In genomic region chr12:41190360-41190759, GRCh38 we compare ENCODE assay signal across 8 cellular contexts. TPM values are rescaled to one million over a fixed set of nuclear protein-coding genes. Genes with fewer than 3 reads are reported as not detected.
DNase-seq lines count a peak whose midpoint lies in the region; ATAC-seq and TF ChIP-seq lines count a peak whose summit lies in the region.

No MANE protein-coding gene starts in this region.

- H3K9me3 ChIP-seq in HAP-1 (no peaks in the 10 kb centered on the region), OCI-LY1 (ENCODE audit: low read length) (no peaks in the 10 kb centered on the region), smooth muscle cell (replicated peaks; ENCODE audit: low read depth) (no peaks in the 10 kb centered on the region)

- H3K4me2 ChIP-seq in OCI-LY1 (ENCODE audit: low read length): no peak overlapping the region
- H3K4me2 ChIP-seq in smooth muscle cell: peak overlapping the region; percentile 82

- H3K9me2 ChIP-seq in OCI-LY1 (ENCODE audit: low read depth, low read length): no peaks in the 10 kb centered on the region

- H3K27me3 ChIP-seq in HAP-1 (ENCODE audit: low read depth) (peaks cover 41% of the 10 kb centered on the region), OCI-LY1 (ENCODE audit: insufficient read depth, low read length) (no peaks in the 10 kb centered on the region), foreskin keratinocyte (peaks cover 55% of the 10 kb centered on the region), smooth muscle cell (ENCODE audit: low read depth) (peaks cover 80% of the 10 kb centered on the region)

- H3K27ac ChIP-seq in OCI-LY1 (ENCODE audit: low read depth, low read length, poor library complexity, severe bottlenecking) (no peak overlapping the region), foreskin keratinocyte (no peak overlapping the region), smooth muscle cell (ENCODE audit: low read depth) (no peak overlapping the region)

- ATAC-seq in foreskin keratinocyte (peak; percentile 48), HG03135 (IDR thresholded peaks at IDR 0.05; ENCODE audit: unreplicated experiment) (no peak), GM18907 (IDR thresholded peaks at IDR 0.05; ENCODE audit: unreplicated experiment) (no peak), HG03342 (IDR thresholded peaks at IDR 0.05; ENCODE audit: unreplicated experiment) (no peak)

- in situ Hi-C loops in HAP-1 (cut with MboI; ENCODE audit: low sequenced_read_pairs): no loop called here

- H3K36me3 ChIP-seq in HAP-1 (replicated peaks): no peaks in the 10 kb centered on the region
- H3K36me3 ChIP-seq in OCI-LY1 (ENCODE audit: insufficient read depth, low read length): no peaks in the 10 kb centered on the region
- H3K36me3 ChIP-seq in smooth muscle cell (ENCODE audit: low read depth): no peaks in the 10 kb centered on the region

- H3F3A ChIP-seq in OCI-LY1 (ENCODE audit: insufficient read depth, low read length) (no peaks in the 10 kb centered on the region; the same call in 1 of the 2 replicates), smooth muscle cell (ENCODE audit: low read depth) (no peaks in the 10 kb centered on the region)

- TF ChIP-seq CTCF in OCI-LY1 (IDR thresholded peaks at IDR 0.05; ENCODE audit: low read length) (peak; percentile 17; the same call in 1 of the 2 replicates), foreskin keratinocyte (conservative IDR thresholded peaks at IDR 0.05) (peak; percentile 66), smooth muscle cell (IDR thresholded peaks at IDR 0.05; ENCODE audit: borderline replicate concordance, insufficient read depth, poor library complexity, severe bottlenecking) (peak; percentile 41)

- DNase-seq in HAP-1 (ENCODE audit: low spot score in 2 of 2): peak; percentile 6 to 27
- peak; percentile 22 to 43 for DNase-seq in foreskin keratinocyte
- no peak for DNase-seq in smooth muscle cell (lab: John Stamatoyannopoulos, UW; ENCODE audit: unreplicated experiment)
- no peak for DNase-seq in activated effector memory CD4-positive, alpha-beta T cell treated with anti-CD3 and anti-CD28 coated beads, Interleukin-2, amount 50 U/mL, for 16 hours

- H3K9ac ChIP-seq in OCI-LY1 (ENCODE audit: low read length) (no peak overlapping the region), smooth muscle cell (ENCODE audit: low read depth) (no peak overlapping the region)

- H2AFZ ChIP-seq in OCI-LY1 (ENCODE audit: low read length) (no peak overlapping the region), smooth muscle cell (ENCODE audit: low read depth) (no peak overlapping the region)

- H3K4me3 ChIP-seq in HAP-1 (no peak overlapping the region), OCI-LY1 (ENCODE audit: low read depth, low read length, poor library complexity, severe bottlenecking) (no peak overlapping the region), smooth muscle cell (peak overlapping the region; percentile 42)

- H3K4me1 ChIP-seq in HAP-1 (no peaks in the 10 kb centered on the region), OCI-LY1 (ENCODE audit: insufficient read depth, low read length, severe bottlenecking) (no peaks in the 10 kb centered on the region), foreskin keratinocyte (no peaks in the 10 kb centered on the region), smooth muscle cell (ENCODE audit: low read depth) (peaks cover 12% of the 10 kb centered on the region)

- no peaks in the 10 kb centered on the region for H3K79me2 ChIP-seq in OCI-LY1 (ENCODE audit: insufficient read depth, low read length)
- no peaks in the 10 kb centered on the region for H3K79me2 ChIP-seq in smooth muscle cell (ENCODE audit: low read depth)

- no peaks in the 10 kb centered on the region for H4K20me1 ChIP-seq in OCI-LY1 (ENCODE audit: insufficient read depth, low read length)
- no peaks in the 10 kb centered on the region for H4K20me1 ChIP-seq in smooth muscle cell (ENCODE audit: low read depth)

- 37% methylated on average over 4 of the region's 4 CpGs for WGBS in smooth muscle cell (ENCODE audit: low lambda C conversion rate)

RNA-seq across cellular contexts. Expression of gene PDZRN4, which starts 2.2 kb away (rescaled TPM):
- total RNA-seq in foreskin keratinocyte (not detected in 2 replicates), smooth muscle cell (5.4 and 8.3 TPM in 2 replicates)
- polyA plus RNA-seq in foreskin keratinocyte (not detected in 2 replicates), smooth muscle cell (4.7 and 4.8 TPM in 2 replicates)

Comparison
In these comparisons a context has a peak if more than half of its experiments do, and no peak if none do; other contexts are left out.
1. DNase-seq: peak in HAP-1 (2 of 2) and foreskin keratinocyte (2 of 2); none in smooth muscle cell (single experiment) and activated effector memory CD4-positive, alpha-beta T cell treated with anti-CD3 and anti-CD28 coated beads, Interleukin-2, amount 50 U/mL, for 16 hours (single experiment).
2. Peak in every context shown above with its lines, with median percentiles within 50 percentile points of each other: CTCF ChIP-seq.